ENCODE assay signal across 31 cellular contexts in genomic region chr1:17795836-17796645, GRCh38. TPM values are rescaled to one million over a fixed set of nuclear protein-coding genes. Genes with fewer than 3 reads are reported as not detected.
DNase-seq lines count a peak whose midpoint lies in the region; FAIRE-seq and TF ChIP-seq lines count a peak whose summit lies in the region.
"Had no signal": no experiment of that assay in that cellular context is flagged by ENCODE, and none has a peak within 500 bp of the region (broad histone marks: within the 10 kb centered on the region; RNA-seq: fewer than 3 reads in every experiment).

No MANE protein-coding gene starts in this region.

- no peaks in the 10 kb centered on the region for H3K36me3 ChIP-seq in OCI-LY7 (ENCODE audit: insufficient read depth, low read length)
- no peaks in the 10 kb centered on the region for H3K36me3 ChIP-seq in osteoblast (ENCODE audit: insufficient read depth, low read length)
- H3K36me3 ChIP-seq in WERI-Rb-1: no peaks in the 10 kb centered on the region
- H3K36me3 ChIP-seq in kidney (ENCODE audit: control insufficient read depth in 1 of 2, insufficient read depth in 2 of 2, low read length in 2 of 2): no peaks in the 10 kb centered on the region
- H3K36me3 ChIP-seq: brain microvascular endothelial cell, HAP-1, right atrium auricular region had no signal

- H3K27ac ChIP-seq in OCI-LY7 (ENCODE audit: low read depth, low read length, poor library complexity, severe bottlenecking) (peak overlapping the region; percentile 65), osteoblast (ENCODE audit: low read depth, low read length) (no peak overlapping the region), WERI-Rb-1 (no peak overlapping the region), kidney (ENCODE audit: low read depth in 2 of 2, low read length in 2 of 2) (no peak overlapping the region)
- H3K27ac ChIP-seq: brain microvascular endothelial cell, HL-60, parathyroid adenoma, right atrium auricular region had no signal

- no peaks in the 10 kb centered on the region for H3K79me2 ChIP-seq in OCI-LY7 (ENCODE audit: insufficient read depth, low read depth, low read length)
- no peaks in the 10 kb centered on the region for H3K79me2 ChIP-seq in osteoblast (ENCODE audit: insufficient read depth, low read length)
- H3K79me2 ChIP-seq: parathyroid adenoma had no signal

- no TSS peak for BruUV-seq in OCI-LY7 (replicated peaks; lab: Mats Ljungman, UMichigan)

- H2AFZ ChIP-seq in OCI-LY7 (ENCODE audit: low read length): peak overlapping the region; percentile 87
- peak overlapping the region; percentile 44 for H2AFZ ChIP-seq in osteoblast (ENCODE audit: low read length)
- H2AFZ ChIP-seq: parathyroid adenoma had no signal

- H3K4me3 ChIP-seq in OCI-LY7 (ENCODE audit: low read depth, low read length, poor library complexity, severe bottlenecking): peak overlapping the region; percentile 53
- no peak overlapping the region for H3K4me3 ChIP-seq in osteoblast (ENCODE audit: insufficient read depth, low read length)
- no peak overlapping the region for H3K4me3 ChIP-seq in WERI-Rb-1 (ENCODE audit: low read depth, low read length)
- H3K4me3 ChIP-seq in kidney (ENCODE audit: low read length in 2 of 2): no peak overlapping the region
- H3K4me3 ChIP-seq: HAP-1, right atrium auricular region had no signal

- H3K4me1 ChIP-seq in OCI-LY7 (ENCODE audit: insufficient read depth, low read length, poor library complexity, severe bottlenecking): peaks cover 23% of the 10 kb centered on the region
- H3K4me1 ChIP-seq in osteoblast (ENCODE audit: insufficient read depth, low read length): no peaks in the 10 kb centered on the region
- no peaks in the 10 kb centered on the region for H3K4me1 ChIP-seq in kidney (ENCODE audit: control insufficient read depth in 1 of 2, insufficient read depth in 1 of 2, low read depth in 1 of 2, low read length in 2 of 2)
- H3K4me1 ChIP-seq: HAP-1, parathyroid adenoma, right atrium auricular region had no signal

- POLR2A ChIA-PET in OCI-LY7 (lab: Charles Lee): interaction anchor here (0.7 kb wide), 1 partner anchor 356 kb away, joined by 3 read pairs; no protein-coding TSS in a partner anchor

- intact Hi-C loops in OCI-LY7 (cut with micrococcal nuclease; ENCODE audit: unreplicated experiment): no loop called here
- intact Hi-C loops in kidney (cut with DNase I): no loop called here

- CTCF ChIA-PET in OCI-LY7 (lab: Charles Lee; ENCODE audit: unreplicated experiment): interaction anchor here (0.6 kb wide), 1 partner anchor 504 kb away, joined by 4 read pairs; no protein-coding TSS in a partner anchor

- H3K4me2 ChIP-seq in OCI-LY7 (ENCODE audit: low read length) (peak overlapping the region; percentile 80), osteoblast (ENCODE audit: insufficient read depth, low read length) (peak overlapping the region; percentile 41)

- H3K27me3 ChIP-seq in osteoblast (ENCODE audit: insufficient read depth, low read length) (peaks cover 20% of the 10 kb centered on the region), WERI-Rb-1 (ENCODE audit: insufficient read depth, low read depth, severe bottlenecking) (no peaks in the 10 kb centered on the region)
- H3K27me3 ChIP-seq: brain microvascular endothelial cell, right atrium auricular region had no signal

- no peak for FAIRE-seq in kidney (lab: Jason Lieb, UNC)
- FAIRE-seq: A204.1, islet of Langerhans had no signal

- no peak overlapping the region for H3K9ac ChIP-seq in kidney (ENCODE audit: low read length in 2 of 2)
- H3K9ac ChIP-seq: parathyroid adenoma had no signal

- no peaks in the 10 kb centered on the region for H4K20me1 ChIP-seq in OCI-LY7 (ENCODE audit: insufficient read depth, low read length)
- H4K20me1 ChIP-seq in osteoblast (ENCODE audit: insufficient read depth, low read length): no peaks in the 10 kb centered on the region

- DNase-seq in NCI-H345 (lab: John Stamatoyannopoulos, UW) (peak; percentile 17), NCI-H345 treated with DMSO at 0.1 percent for 48 hours (lab: John Stamatoyannopoulos, UW; ENCODE audit: unreplicated experiment) (no peak), NCI-H1436 treated with DMSO at 0.1 percent for 48 hours (lab: John Stamatoyannopoulos, UW) (peak; percentile 12), OCI-LY7 (ENCODE audit: low spot score) (peak; percentile 43), osteoblast (ENCODE audit: insufficient read length, low spot score, missing footprints) (no peak), WERI-Rb-1 (no peak), kidney (no peak)
- DNase-seq in stimulated activated CD4-positive, alpha-beta T cell treated with anti-CD3 and anti-CD28 coated beads, Interleukin-12 subunit alpha, Interleukin-12 subunit beta, amount 100 ng/mL, for 4 hours: no peak
- DNase-seq: activated CD8-positive, alpha-beta memory T cell treated with anti-CD3 and anti-CD28 coated beads, Interleukin-2, amount 50 U/mL, for 4 hours; activated naive CD4-positive, alpha-beta T cell treated with anti-CD3 and anti-CD28 coated beads, Interleukin-2, amount 50 U/mL, for 16 hours; amniotic stem cell; brain microvascular endothelial cell; GF-D8; Kasumi-1; midbrain; MV-4-11; NCI-H2029 treated with DMSO at 0.1 percent for 48 hours; NCI-H510A; stimulated activated CD4-positive, alpha-beta T cell treated with anti-CD3 and anti-CD28 coated beads, Interleukin-2, amount 100 ng/mL, for 48 hours; T1000; trophoblast cell had no signal

- no peaks in the 10 kb centered on the region for H3K9me3 ChIP-seq in OCI-LY7 (ENCODE audit: low read length)
- H3K9me3 ChIP-seq in osteoblast (ENCODE audit: low read depth, low read length): no peaks in the 10 kb centered on the region
- no peaks in the 10 kb centered on the region for H3K9me3 ChIP-seq in WERI-Rb-1 (ENCODE audit: severe bottlenecking)
- no peaks in the 10 kb centered on the region for H3K9me3 ChIP-seq in kidney (ENCODE audit: control insufficient read depth in 1 of 2, low read length in 2 of 2)
- H3K9me3 ChIP-seq: HAP-1, right atrium auricular region had no signal

- TF ChIP-seq CTCF in OCI-LY7 (conservative IDR thresholded peaks at IDR 0.05; ENCODE audit: low read length) (no peak), osteoblast (IDR thresholded peaks at IDR 0.05; ENCODE audit: extremely low read depth, low read depth, low read length) (no peak), WERI-Rb-1 (IDR thresholded peaks at IDR 0.05; ENCODE audit: low read depth, low read length) (no peak), kidney (IDR thresholded peaks at IDR 0.05; ENCODE audit: borderline replicate concordance, extremely low read depth, insufficient read depth) (no peak)

- no peaks in the 10 kb centered on the region for H3K9me2 ChIP-seq in OCI-LY7 (ENCODE audit: insufficient read depth, low read length)

RNA-seq across cellular contexts. Expression of gene ACTL8, which starts 40.9 kb away (rescaled TPM):
- not detected in 2 replicates for total RNA-seq in OCI-LY7 (2014; rRNA removed; shearing (Covaris generic))
- total RNA-seq in OCI-LY7 (2022) (not detected in 2 replicates), osteoblast (not detected in 2 replicates), kidney (not detected)
- polyA plus RNA-seq in kidney (ENCODE audit: insufficient read depth, low read depth, low replicate concordance): not detected
- total RNA-seq: activated T-helper 1 cell treated with anti-CD3 and anti-CD28 coated beads, Interleukin-12 subunit alpha, Interleukin-12 subunit beta, Interleukin-2, Interleukin-4 antibody, amounts not matched to agents 30 ng/mL and 10 ng/mL and 1 ng/mL, durations not matched to agents 14 hours and 24 hours and 36 hours; chondrocyte; glomerular endothelial cell; lower leg skin; right atrium auricular region had no signal

Comparison
In these comparisons a context has a peak if more than half of its experiments do, and no peak if none do; other contexts are left out.
1. DNase-seq: peak in NCI-H345 (single experiment), NCI-H1436 treated with DMSO at 0.1 percent for 48 hours (single experiment) and OCI-LY7 (single experiment); none in NCI-H345 treated with DMSO at 0.1 percent for 48 hours (single experiment), osteoblast (single experiment), WERI-Rb-1 (single experiment), kidney (single experiment) and stimulated activated CD4-positive, alpha-beta T cell treated with anti-CD3 and anti-CD28 coated beads, Interleukin-12 subunit alpha, Interleukin-12 subunit beta, amount 100 ng/mL, for 4 hours (single experiment).